In the genomic region with DNA sequence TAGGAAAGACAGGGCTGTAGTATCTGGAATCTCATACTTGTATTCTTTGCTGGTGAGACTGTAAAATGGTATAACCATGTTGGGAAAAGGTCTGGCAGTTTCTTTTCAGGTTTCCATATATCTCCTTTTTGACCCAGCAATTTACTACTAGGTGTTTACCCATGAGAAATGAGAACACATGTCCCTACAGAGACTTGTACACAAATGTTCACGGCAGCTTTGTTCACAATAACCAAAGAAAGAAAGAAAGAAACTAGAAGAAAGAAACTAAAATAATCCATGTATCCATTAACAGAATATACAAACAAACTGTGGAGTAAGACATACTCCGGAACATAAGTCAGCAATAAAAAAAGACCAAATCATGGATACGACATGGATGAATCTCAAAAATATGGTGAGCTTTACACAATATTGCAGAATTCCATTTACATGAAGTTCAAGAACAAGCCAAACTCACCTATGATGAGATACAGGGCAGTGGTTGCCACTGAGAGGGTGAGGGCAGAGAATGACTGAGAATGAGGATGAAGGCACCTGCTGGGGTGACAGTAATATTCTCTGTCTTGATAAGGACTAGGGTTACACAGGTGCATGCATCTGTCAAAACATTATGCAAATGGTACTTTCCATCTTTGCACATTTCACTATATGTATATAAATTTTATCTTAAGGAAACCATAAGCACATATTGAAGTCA, we compare ENCODE assay signal across 1 cellular context.
TF ChIP-seq lines count a peak whose summit lies in the region.

No MANE protein-coding gene starts in this region.

TF ChIP-seq in IMR-90, 13 proteins besides CTCF, POLR2A, EP300 and RAD21:
- no peak for TF ChIP-seq NFE2L2 (IDR thresholded peaks at IDR 0.05; ENCODE audit: low read depth, low read length)
- TF ChIP-seq MXI1 (IDR thresholded peaks at IDR 0.05; ENCODE audit: borderline replicate concordance, low read depth, low read length): no peak
- TF ChIP-seq RFX5 (IDR thresholded peaks at IDR 0.05; ENCODE audit: low read depth, low read length): no peak
- no peak for TF ChIP-seq CEBPB (IDR thresholded peaks at IDR 0.05; ENCODE audit: low read depth, low read length)
- TF ChIP-seq, protein P1, sequence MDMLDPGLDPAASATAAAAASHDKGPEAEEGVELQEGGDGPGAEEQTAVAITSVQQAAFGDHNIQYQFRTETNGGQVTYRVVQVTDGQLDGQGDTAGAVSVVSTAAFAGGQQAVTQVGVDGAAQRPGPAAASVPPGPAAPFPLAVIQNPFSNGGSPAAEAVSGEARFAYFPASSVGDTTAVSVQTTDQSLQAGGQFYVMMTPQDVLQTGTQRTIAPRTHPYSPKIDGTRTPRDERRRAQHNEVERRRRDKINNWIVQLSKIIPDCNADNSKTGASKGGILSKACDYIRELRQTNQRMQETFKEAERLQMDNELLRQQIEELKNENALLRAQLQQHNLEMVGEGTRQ (IDR thresholded peaks at IDR 0.05; ENCODE audit: low read depth, low read length): no peak
- TF ChIP-seq, protein P2, sequence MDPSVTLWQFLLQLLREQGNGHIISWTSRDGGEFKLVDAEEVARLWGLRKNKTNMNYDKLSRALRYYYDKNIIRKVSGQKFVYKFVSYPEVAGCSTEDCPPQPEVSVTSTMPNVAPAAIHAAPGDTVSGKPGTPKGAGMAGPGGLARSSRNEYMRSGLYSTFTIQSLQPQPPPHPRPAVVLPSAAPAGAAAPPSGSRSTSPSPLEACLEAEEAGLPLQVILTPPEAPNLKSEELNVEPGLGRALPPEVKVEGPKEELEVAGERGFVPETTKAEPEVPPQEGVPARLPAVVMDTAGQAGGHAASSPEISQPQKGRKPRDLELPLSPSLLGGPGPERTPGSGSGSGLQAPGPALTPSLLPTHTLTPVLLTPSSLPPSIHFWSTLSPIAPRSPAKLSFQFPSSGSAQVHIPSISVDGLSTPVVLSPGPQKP (IDR thresholded peaks at IDR 0.05; ENCODE audit: borderline replicate concordance, low read depth, low read length): no peak
- TF ChIP-seq RCOR1 (IDR thresholded peaks at IDR 0.05; ENCODE audit: insufficient replicate concordance, low read length): no peak
